Comparison of ENCODE assay signal across 8 cellular contexts in the genomic region with DNA sequence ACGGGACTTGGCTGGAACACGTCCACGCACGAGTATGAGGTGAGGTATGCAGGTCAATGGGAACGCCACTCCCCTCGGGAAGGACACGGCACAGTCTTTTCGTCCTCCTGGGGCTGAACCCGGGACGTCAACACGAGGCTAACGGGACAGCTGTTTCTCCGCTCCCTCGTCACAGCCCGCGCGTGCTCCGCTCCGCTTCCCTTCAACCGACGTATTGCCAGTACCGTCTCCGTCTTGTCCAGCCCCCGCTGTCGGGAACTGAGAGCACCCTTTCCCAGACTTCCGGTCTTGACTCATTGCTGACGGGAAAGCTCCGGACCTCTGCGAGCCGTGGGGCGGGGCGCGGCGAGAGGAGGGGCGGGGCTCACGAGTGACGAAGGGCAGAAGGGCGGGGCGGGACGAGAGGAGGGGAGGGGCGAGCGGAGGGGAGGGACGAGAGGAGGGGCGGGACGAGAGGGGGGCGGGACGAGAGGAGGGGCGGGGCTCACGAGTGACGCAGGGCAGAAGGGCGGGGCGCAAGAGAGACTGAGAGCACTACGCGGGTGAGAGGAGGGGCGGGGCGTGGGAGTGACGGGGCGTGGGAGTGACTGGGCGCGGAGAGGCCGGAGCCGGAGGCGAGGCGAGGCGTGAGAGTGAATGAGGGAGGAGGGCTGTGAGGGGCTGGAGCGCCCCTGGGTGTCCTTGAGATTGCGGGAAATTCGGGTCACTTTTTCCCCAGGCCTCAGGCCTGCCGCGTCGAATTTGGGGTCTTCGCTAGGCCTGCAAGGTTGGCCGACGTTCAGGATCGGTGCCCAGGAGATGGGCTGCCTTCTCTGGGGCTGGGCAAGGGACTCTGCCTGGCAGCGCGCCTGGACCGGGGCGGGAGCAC. TPM values are rescaled to one million over a fixed set of nuclear protein-coding genes. Genes with fewer than 3 reads are reported as not detected.
A peak's percentile ranks its signal among the peaks of the same experiment; 100 is the strongest.
DNase-seq lines count a peak whose midpoint lies in the region; ATAC-seq lines count a peak whose summit lies in the region.

No MANE protein-coding gene starts in this region.

- H3K27me3 ChIP-seq in HUES6 (ENCODE audit: control insufficient read depth, insufficient read depth, low read length) = no peaks in the 10 kb centered on the region
- H3K27me3 ChIP-seq in NT2/D1 (ENCODE audit: insufficient read depth, insufficient read length) = peaks cover 9% of the 10 kb centered on the region
- H3K27me3 ChIP-seq in endocrine pancreas (ENCODE audit: control insufficient read depth, insufficient read depth, low read length) = no peaks in the 10 kb centered on the region

- H3K36me3 ChIP-seq in HUES6 (ENCODE audit: control insufficient read depth, insufficient read depth, low read length) (no peaks in the 10 kb centered on the region), NT2/D1 (ENCODE audit: insufficient read depth, insufficient read length, low read length) (no peaks in the 10 kb centered on the region), endocrine pancreas (ENCODE audit: control insufficient read depth, insufficient read depth, low read length) (no peaks in the 10 kb centered on the region), mesodermal cell (ENCODE audit: control insufficient read depth, insufficient read depth, low read length) (no peaks in the 10 kb centered on the region)

- ATAC-seq in GM21447 (IDR thresholded peaks at IDR 0.05; ENCODE audit: unreplicated experiment) = peak; percentile 79

- peak overlapping the region; percentile 88 for H3K4me3 ChIP-seq in HUES6 (ENCODE audit: low read depth, low read length)
- H3K4me3 ChIP-seq in NT2/D1 (ENCODE audit: insufficient read length, low read depth) = peak overlapping the region; percentile 98
- peak overlapping the region; percentile 76 for H3K4me3 ChIP-seq in endocrine pancreas (ENCODE audit: control insufficient read depth, insufficient read depth, low read length)
- peak overlapping the region; percentile 56 for H3K4me3 ChIP-seq in mesodermal cell (ENCODE audit: extremely low read depth, insufficient read depth, low read length, poor library complexity, severe bottlenecking)

- DNase-seq in D341Med (ENCODE audit: low spot score) (peak; percentile 97), NT2/D1 (ENCODE audit: low read depth, low spot score) (peak; percentile 89)
- DNase-seq in activated CD8-positive, alpha-beta memory T cell treated with anti-CD3 and anti-CD28 coated beads, Interleukin-2, amount 50 U/mL, for 1 hour (ENCODE audit: extremely low read depth) = peak; percentile 90
- peak; percentile 93 for DNase-seq in stimulated activated CD8-positive, alpha-beta memory T cell treated with anti-CD3 and anti-CD28 coated beads, Interleukin-15, amount 100 ng/mL, for 1 hour (ENCODE audit: low read depth)

- WGBS in mesodermal cell (ENCODE audit: insufficient coverage in 2 of 2), 2 experiments = 0% methylated on average over 36 to 55 of the region's 79 CpGs

- no peaks in the 10 kb centered on the region for H3K9me3 ChIP-seq in HUES6 (ENCODE audit: control insufficient read depth, insufficient read depth, low read depth, low read length)
- H3K9me3 ChIP-seq in NT2/D1 (ENCODE audit: insufficient read depth, low read length) = no peaks in the 10 kb centered on the region
- H3K9me3 ChIP-seq in endocrine pancreas (ENCODE audit: control insufficient read depth, low read length) = no peaks in the 10 kb centered on the region
- no peaks in the 10 kb centered on the region for H3K9me3 ChIP-seq in mesodermal cell (ENCODE audit: control insufficient read depth, low read length)

- H3K4me1 ChIP-seq in HUES6 (ENCODE audit: control insufficient read depth, insufficient read depth, low read length) (no peaks in the 10 kb centered on the region), NT2/D1 (ENCODE audit: insufficient read depth, insufficient read length) (no peaks in the 10 kb centered on the region), endocrine pancreas (ENCODE audit: control insufficient read depth, insufficient read depth, low read length) (no peaks in the 10 kb centered on the region), mesodermal cell (ENCODE audit: control insufficient read depth, insufficient read depth, low read length, poor library complexity, severe bottlenecking) (no peaks in the 10 kb centered on the region)

- H3K27ac ChIP-seq in HUES6 (ENCODE audit: low read depth, low read length) = no peak overlapping the region; the same call in 1 of the 2 replicates
- peak overlapping the region; percentile 89 for H3K27ac ChIP-seq in mesodermal cell (ENCODE audit: low read depth, low read length, severe bottlenecking)

- H3K9ac ChIP-seq in HUES6 (ENCODE audit: low read length) (peak overlapping the region; percentile 70), NT2/D1 (ENCODE audit: insufficient read length, low read depth) (peak overlapping the region; percentile 94), endocrine pancreas (ENCODE audit: control insufficient read depth, insufficient read depth, low read length) (peak overlapping the region; percentile 62)

RNA-seq across cellular contexts. Expression of a gene that starts 22.2 kb away (rescaled TPM):
- polyA plus RNA-seq in mesodermal cell (2013, experiment 1 of 2) = not detected
- not detected for polyA plus RNA-seq in mesodermal cell (2013, experiment 2 of 2)
